ENCODE assay signal across 8 cellular contexts in genomic region chr7:100081535-100082102, GRCh38. TPM values are rescaled to one million over a fixed set of nuclear protein-coding genes. Genes with fewer than 3 reads are reported as not detected.
DNase-seq lines count a peak whose midpoint lies in the region; ATAC-seq and TF ChIP-seq lines count a peak whose summit lies in the region.

Gene ZNF3, minus strand, starts transcription at chr7:100081723. Its CDS starts 4,366 bp downstream, at chr7:100077357.

- DNase-seq in NCI-H1417 (lab: John Stamatoyannopoulos, UW) (peak; percentile 99 to 100 (median 99)), SW 1271 (lab: John Stamatoyannopoulos, UW) (peak; percentile 96 to 97), Right ventricle myocardium inferior (ENCODE audit: missing footprints) (peak; percentile 98), ovary (peak; percentile 97 to 99 (median 98)), thyroid gland (peak; percentile 99)
- DNase-seq in activated naive CD8-positive, alpha-beta T cell treated with anti-CD3 and anti-CD28 coated beads, Interleukin-2, amount 50 U/mL, for 16 hours (ENCODE audit: low read depth, low spot score): peak; percentile 96

- peaks cover 6% of the 10 kb centered on the region for H3K4me1 ChIP-seq in ovary (ENCODE audit: insufficient read depth)
- H3K4me1 ChIP-seq in thyroid gland: peaks cover 21 to 26% of the 10 kb centered on the region in 2 donors

- H3K27ac ChIP-seq in ovary: peak within 1 kb of the TSS in 1 of 2 donors; percentile 37
- peak within 1 kb of the TSS; percentile 83 to 89 (median 85) for H3K27ac ChIP-seq in thyroid gland

- no peaks in the 10 kb centered on the region for H3K36me3 ChIP-seq in ovary
- peaks cover 5 to 10% of the 10 kb centered on the region in 2 donors for H3K36me3 ChIP-seq in thyroid gland

- WGBS in ovary, 3 donors: 1% methylated on average over 55 of the region's 55 CpGs
- WGBS in thyroid gland, 2 donors: 0 to 1% methylated on average over 7 to 25 of the region's 55 CpGs

- ATAC-seq in HG02763 (IDR thresholded peaks at IDR 0.05; ENCODE audit: unreplicated experiment) (peak; percentile 83), Right ventricle myocardium inferior (peak; percentile 97)

- H3K4me3 ChIP-seq in ovary: peak within 1 kb of the TSS; percentile 100
- peak within 1 kb of the TSS; percentile 66 to 87 (median 85) for H3K4me3 ChIP-seq in thyroid gland (replicated peaks in 1 of 3)

- H3K27me3 ChIP-seq in ovary (no peaks in the 10 kb centered on the region), thyroid gland (no peaks in the 10 kb centered on the region)

- TF ChIP-seq POLR2A in ovary (IDR thresholded peaks at IDR 0.05): peak; percentile 70
- peak in 1 of 2 donors; percentile 54 for TF ChIP-seq POLR2A in thyroid gland (IDR thresholded peaks at IDR 0.05)

- TF ChIP-seq CTCF in GM12874 (IDR thresholded peaks at IDR 0.05; ENCODE audit: insufficient read depth, low read depth, low read length) (peak; percentile 94), ovary (IDR thresholded peaks at IDR 0.05) (peak; percentile 93 to 97 (median 96)), thyroid gland (IDR thresholded peaks at IDR 0.05) (peak; percentile 65 to 97 (median 89))

- intact Hi-C loops in Right ventricle myocardium inferior (cut with DNase I): loop anchor here (1.0 to 10.0 kb wide), 4 partner anchors 19 to 167 kb away; partner anchors contain the start of genes TRIM4 and ZSCAN21
- intact Hi-C loops in ovary (cut with DNase I): loop anchor here in 2 of 4 donors (5.0 kb wide), 1 partner anchor 84 kb away; no protein-coding TSS in a partner anchor
- intact Hi-C loops in thyroid gland (cut with DNase I): loop anchor here (5.0 kb wide), 1 partner anchor 89 kb away; no protein-coding TSS in a partner anchor

- H3K9me3 ChIP-seq in ovary (no peaks in the 10 kb centered on the region), thyroid gland (no peaks in the 10 kb centered on the region)

- no peak for TF ChIP-seq EP300 in ovary (IDR thresholded peaks at IDR 0.05)

RNA-seq across cellular contexts. Expression of gene ZNF3, which starts in this region (rescaled TPM):
- 14.6 TPM for total RNA-seq in Right ventricle myocardium inferior
- total RNA-seq in ovary: 10 to 100 TPM; 21.9 to 45.0 (median 38.4) TPM
- 10 to 100 TPM; 28.0 to 41.3 TPM for polyA plus RNA-seq in ovary
- 10 to 100 TPM; 31.4 to 42.3 (median 36.1) TPM for total RNA-seq in thyroid gland
